8 cellular contexts compared by ENCODE assay signal in genomic region chr6:86407128-86407527, GRCh38.
"Had no signal": no experiment of that assay in that cellular context is flagged by ENCODE, and none has a peak within 500 bp of the region (broad histone marks: within the 10 kb centered on the region; RNA-seq: fewer than 3 reads in every experiment).

No MANE protein-coding gene starts in this region.

- ATAC-seq: GM23338, K562 had no signal

- DNase-seq: H9, HCEC 1CT, IMR-90 had no signal

- H3K4me1 Mint-ChIP-seq: GM23338, H9 had no signal

- H3K27ac Mint-ChIP-seq: GM23338, H9 had no signal

- H3K4me3 Mint-ChIP-seq: GM23338, H9 had no signal

- FAIRE-seq: H1, H54, HTR-8/SVneo, K562 had no signal
